8 cellular contexts compared by ENCODE assay signal in the genomic region with DNA sequence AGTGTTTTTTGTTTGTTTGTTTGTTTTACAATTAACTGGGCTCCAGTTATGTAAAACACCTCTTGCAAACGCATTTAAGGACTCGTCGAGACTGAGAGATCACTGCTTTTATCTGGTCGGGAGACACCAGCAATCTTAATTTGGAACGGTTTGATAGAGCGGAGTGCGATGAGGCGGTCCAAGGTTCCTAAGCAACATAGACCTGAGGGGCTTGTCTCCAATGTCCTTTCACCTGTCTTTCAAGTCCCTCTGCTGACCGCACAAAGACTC. TPM values are rescaled to one million over a fixed set of nuclear protein-coding genes. Genes with fewer than 3 reads are reported as not detected.
DNase-seq lines count a peak whose midpoint lies in the region; ATAC-seq and TF ChIP-seq lines count a peak whose summit lies in the region.

No MANE protein-coding gene starts in this region.

- H3K27me3 ChIP-seq in right lobe of liver = no peaks in the 10 kb centered on the region

- DNase-seq in activated naive CD4-positive, alpha-beta T cell treated with anti-CD3 and anti-CD28 coated beads, Interleukin-2, amount 50 U/mL, for 16 hours = no peak
- DNase-seq in activated naive CD8-positive, alpha-beta T cell treated with anti-CD3 and anti-CD28 coated beads, Interleukin-2, amount 50 U/mL, for 24 hours = no peak
- no peak for DNase-seq in right lobe of liver
- no peak for DNase-seq in type B pancreatic cell (ENCODE audit: extremely low spot score, unreplicated experiment)
- no peak for DNase-seq in OCI-M2 (lab: John Stamatoyannopoulos, UW; ENCODE audit: unreplicated experiment)
- no peak for DNase-seq in middle frontal gyrus (ENCODE audit: extremely low spot score, low spot score)
- no peak for DNase-seq in GM19240 (ENCODE audit: insufficient read length, low spot score)

- H3K4me1 ChIP-seq in right lobe of liver = peaks cover 0 to 26% (median 4%) of the 10 kb centered on the region in 4 donors

- peak overlapping the region; percentile 89 to 97 (median 90) for H3K27ac ChIP-seq in right lobe of liver

- no peak for TF ChIP-seq CTCF in right lobe of liver (IDR thresholded peaks at IDR 0.05)
- TF ChIP-seq CTCF in type B pancreatic cell (conservative IDR thresholded peaks at IDR 0.05) = no peak

- peaks cover 31% of the 10 kb centered on the region for H3K4me1 Mint-ChIP-seq in activated naive CD4-positive, alpha-beta T cell treated with anti-CD3 and anti-CD28 coated beads, Interleukin-2, amount 50 U/mL, for 24 hours
- peaks cover 39% of the 10 kb centered on the region for H3K4me1 Mint-ChIP-seq in activated naive CD8-positive, alpha-beta T cell treated with anti-CD3 and anti-CD28 coated beads, Interleukin-2, amount 50 U/mL, for 24 hours
- H3K4me1 Mint-ChIP-seq in type B pancreatic cell (ENCODE audit: unreplicated experiment) = peaks cover 20% of the 10 kb centered on the region

- no peaks in the 10 kb centered on the region for H3K9me3 ChIP-seq in right lobe of liver

- no peaks in the 10 kb centered on the region for H3K27me3 Mint-ChIP-seq in activated naive CD4-positive, alpha-beta T cell treated with anti-CD3 and anti-CD28 coated beads, Interleukin-2, amount 50 U/mL, for 24 hours
- no peaks in the 10 kb centered on the region for H3K27me3 Mint-ChIP-seq in activated naive CD8-positive, alpha-beta T cell treated with anti-CD3 and anti-CD28 coated beads, Interleukin-2, amount 50 U/mL, for 24 hours
- no peaks in the 10 kb centered on the region for H3K27me3 Mint-ChIP-seq in type B pancreatic cell

- intact Hi-C loops in right lobe of liver (cut with DNase I) = no loop called here

- no peaks in the 10 kb centered on the region for H3K36me3 ChIP-seq in right lobe of liver

- WGBS in right lobe of liver (ENCODE audit: insufficient coverage, low coverage, low lambda C conversion rate, missing lambda C conversion rate) = under 1% methylated on average over 9 of the region's 9 CpGs

- peak overlapping the region; percentile 96 for H3K27ac Mint-ChIP-seq in activated naive CD4-positive, alpha-beta T cell treated with anti-CD3 and anti-CD28 coated beads, Interleukin-2, amount 50 U/mL, for 24 hours
- peak overlapping the region; percentile 100 for H3K27ac Mint-ChIP-seq in activated naive CD8-positive, alpha-beta T cell treated with anti-CD3 and anti-CD28 coated beads, Interleukin-2, amount 50 U/mL, for 24 hours
- H3K27ac Mint-ChIP-seq in type B pancreatic cell = peak overlapping the region; percentile 98

- peak overlapping the region; percentile 96 for H3K4me3 Mint-ChIP-seq in activated naive CD4-positive, alpha-beta T cell treated with anti-CD3 and anti-CD28 coated beads, Interleukin-2, amount 50 U/mL, for 24 hours
- H3K4me3 Mint-ChIP-seq in activated naive CD8-positive, alpha-beta T cell treated with anti-CD3 and anti-CD28 coated beads, Interleukin-2, amount 50 U/mL, for 24 hours = peak overlapping the region; percentile 98
- peak overlapping the region; percentile 97 for H3K4me3 Mint-ChIP-seq in type B pancreatic cell

- ATAC-seq in activated naive CD8-positive, alpha-beta T cell treated with anti-CD3 and anti-CD28 coated beads, Interleukin-2, amount 50 U/mL, for 24 hours = no peak
- ATAC-seq in right lobe of liver = no peak

- peaks cover 5% of the 10 kb centered on the region for H3K36me3 Mint-ChIP-seq in activated naive CD4-positive, alpha-beta T cell treated with anti-CD3 and anti-CD28 coated beads, Interleukin-2, amount 50 U/mL, for 24 hours
- peaks cover 25% of the 10 kb centered on the region for H3K36me3 Mint-ChIP-seq in activated naive CD8-positive, alpha-beta T cell treated with anti-CD3 and anti-CD28 coated beads, Interleukin-2, amount 50 U/mL, for 24 hours (ENCODE audit: low read depth)
- peaks cover 3% of the 10 kb centered on the region for H3K36me3 Mint-ChIP-seq in type B pancreatic cell

- H3K4me3 ChIP-seq in right lobe of liver = peak overlapping the region; percentile 73 to 93 (median 91)

- H3K9me3 Mint-ChIP-seq in activated naive CD4-positive, alpha-beta T cell treated with anti-CD3 and anti-CD28 coated beads, Interleukin-2, amount 50 U/mL, for 24 hours = no peaks in the 10 kb centered on the region
- no peaks in the 10 kb centered on the region for H3K9me3 Mint-ChIP-seq in activated naive CD8-positive, alpha-beta T cell treated with anti-CD3 and anti-CD28 coated beads, Interleukin-2, amount 50 U/mL, for 24 hours
- H3K9me3 Mint-ChIP-seq in type B pancreatic cell = no peaks in the 10 kb centered on the region

- TF ChIP-seq POLR2A in right lobe of liver (IDR thresholded peaks at IDR 0.05) = no peak

RNA-seq across cellular contexts. Expression of gene SELENOI, which starts 0.7 kb away (rescaled TPM):
- total RNA-seq in right lobe of liver (10 to 100 TPM; 24.1 to 39.1 (median 33.7) TPM), type B pancreatic cell (ENCODE audit: low replicate concordance) (38.8 and 44.9 TPM in 2 replicates)

RNA-seq across cellular contexts. Expression of gene ADGRF3, which starts 1.4 kb away (rescaled TPM):
- under 1 TPM in 3 of 6 experiments, not detected in 3; 0.07 to 0.51 (median 0.15) TPM for total RNA-seq in right lobe of liver
- 1.2 and 1.4 TPM in 2 replicates for total RNA-seq in type B pancreatic cell (ENCODE audit: low replicate concordance)

RNA-seq across cellular contexts. Expression of gene DRC1, which starts 56.5 kb away (rescaled TPM):
- total RNA-seq in right lobe of liver (under 1 TPM in 2 of 6 experiments, not detected in 4; 0.31 TPM), type B pancreatic cell (ENCODE audit: low replicate concordance) (0.33 and 3.7 TPM in 2 replicates)
